Comparison of ENCODE assay signal across 13 cellular contexts in genomic region chr4:147830102-147830463, GRCh38.
DNase-seq lines count a peak whose midpoint lies in the region; ATAC-seq and TF ChIP-seq lines count a peak whose summit lies in the region.
"Had no signal": no experiment of that assay in that cellular context is flagged by ENCODE, and none has a peak within 500 bp of the region (broad histone marks: within the 10 kb centered on the region; RNA-seq: fewer than 3 reads in every experiment).

No MANE protein-coding gene starts in this region.

- POLR2A ChIA-PET in activated CD8-positive, alpha-beta T cell treated with anti-CD3 and anti-CD28 coated beads for 36 hours (lab: Charles Lee) = no interaction called here

- H3K4me1 Mint-ChIP-seq in natural killer cell = peaks cover 82 to 87% of the 10 kb centered on the region in 2 donors
- H3K4me1 Mint-ChIP-seq in natural killer cell treated with Interleukin-12 subunit alpha and Interleukin-12 subunit beta and Interleukin-15 and Interleukin-18, amount 100 ng/mL, for 72 hours (ENCODE audit: low read depth in 2 of 2) = peaks cover 38 to 49% of the 10 kb centered on the region in 2 donors
- peaks cover 10% of the 10 kb centered on the region for H3K4me1 Mint-ChIP-seq in activated CD8-positive, alpha-beta T cell treated with anti-CD3 and anti-CD28 coated beads for 36 hours (ENCODE audit: low read depth)

- H3K4me3 ChIP-seq in right atrium auricular region = no peak overlapping the region
- H3K4me3 ChIP-seq in sigmoid colon = no peak overlapping the region

- WGBS in sigmoid colon, 2 donors = 80 to 86% methylated on average over 3 of the region's 3 CpGs

- H3K4me3 Mint-ChIP-seq in natural killer cell = peak overlapping the region; percentile 19
- H3K4me3 Mint-ChIP-seq in natural killer cell treated with Interleukin-12 subunit alpha and Interleukin-12 subunit beta and Interleukin-15 and Interleukin-18, amount 100 ng/mL, for 72 hours = no peak overlapping the region
- H3K4me3 Mint-ChIP-seq in activated CD8-positive, alpha-beta T cell treated with anti-CD3 and anti-CD28 coated beads for 36 hours = no peak overlapping the region
- H3K4me3 Mint-ChIP-seq: activated CD4-positive, alpha-beta memory T cell treated with anti-CD3 and anti-CD28 coated beads, Interleukin-2, amount 10 ng/mL, durations not matched to agents 7 days and 5 days; T-helper 2 cell treated with Interferon-gamma antibody and Interleukin-4, amounts not matched to agents 5 μg/mL and 100 μg/mL, for 36 hours had no signal

- no peaks in the 10 kb centered on the region for H3K36me3 ChIP-seq in right atrium auricular region
- H3K36me3 ChIP-seq in sigmoid colon = peaks cover 0 to under 1% (median 0%) of the 10 kb centered on the region in 4 donors

- H3K27me3 Mint-ChIP-seq in natural killer cell (ENCODE audit: low read depth in 2 of 2) = no peaks in the 10 kb centered on the region
- H3K27me3 Mint-ChIP-seq in natural killer cell treated with Interleukin-12 subunit alpha and Interleukin-12 subunit beta and Interleukin-15 and Interleukin-18, amount 100 ng/mL, for 72 hours = no peaks in the 10 kb centered on the region
- no peaks in the 10 kb centered on the region for H3K27me3 Mint-ChIP-seq in activated CD8-positive, alpha-beta T cell treated with anti-CD3 and anti-CD28 coated beads for 36 hours
- H3K27me3 Mint-ChIP-seq: activated CD4-positive, alpha-beta memory T cell treated with anti-CD3 and anti-CD28 coated beads, Interleukin-2, amount 10 ng/mL, durations not matched to agents 7 days and 5 days had no signal

- H3K27ac ChIP-seq in right atrium auricular region (peak overlapping the region; percentile 87 to 92), sigmoid colon (peak overlapping the region; percentile 80 to 96 (median 91))

- H3K4me1 ChIP-seq in right atrium auricular region (peaks cover 0 to 73% of the 10 kb centered on the region in 2 donors), sigmoid colon (peaks cover 8 to 90% (median 83%) of the 10 kb centered on the region in 4 donors)

- H3K27me3 ChIP-seq in right atrium auricular region = no peaks in the 10 kb centered on the region
- H3K27me3 ChIP-seq in sigmoid colon = no peaks in the 10 kb centered on the region

- intact Hi-C loops in natural killer cell (cut with micrococcal nuclease) (no loop called here), sigmoid colon (cut with DNase I) (no loop called here)
- intact Hi-C loops in activated CD8-positive, alpha-beta T cell treated with anti-CD3 and anti-CD28 coated beads for 36 hours (cut with micrococcal nuclease) = no loop called here

- TF ChIP-seq CTCF in natural killer cell (IDR thresholded peaks at IDR 0.05) = no peak
- TF ChIP-seq CTCF in right atrium auricular region (IDR thresholded peaks at IDR 0.05) = no peak
- no peak for TF ChIP-seq CTCF in sigmoid colon (IDR thresholded peaks at IDR 0.05)
- TF ChIP-seq CTCF in activated CD8-positive, alpha-beta T cell treated with anti-CD3 and anti-CD28 coated beads for 36 hours (IDR thresholded peaks at IDR 0.05) = no peak

- H3K9me3 ChIP-seq in right atrium auricular region = no peaks in the 10 kb centered on the region
- H3K9me3 ChIP-seq in sigmoid colon = no peaks in the 10 kb centered on the region

- H3K36me3 Mint-ChIP-seq in natural killer cell = no peaks in the 10 kb centered on the region
- peaks cover 9% of the 10 kb centered on the region for H3K36me3 Mint-ChIP-seq in natural killer cell treated with Interleukin-12 subunit alpha and Interleukin-12 subunit beta and Interleukin-15 and Interleukin-18, amount 100 ng/mL, for 72 hours
- peaks cover 2% of the 10 kb centered on the region for H3K36me3 Mint-ChIP-seq in activated CD8-positive, alpha-beta T cell treated with anti-CD3 and anti-CD28 coated beads for 36 hours (ENCODE audit: low read depth)

- no peak for DNase-seq in natural killer cell
- DNase-seq in natural killer cell treated with Interleukin-12 subunit alpha and Interleukin-12 subunit beta and Interleukin-15 and Interleukin-18, amount 100 ng/mL, for 72 hours (ENCODE audit: low spot score) = no peak
- no peak for DNase-seq in right atrium auricular region (ENCODE audit: low spot score)
- no peak for DNase-seq in sigmoid colon
- DNase-seq in T1000 (lab: John Stamatoyannopoulos, UW) = no peak
- no peak for DNase-seq in GOT3 (lab: John Stamatoyannopoulos, UW)
- DNase-seq in dermis blood vessel endothelial cell = no peak
- no peak for DNase-seq in activated CD8-positive, alpha-beta T cell treated with anti-CD3 and anti-CD28 coated beads for 36 hours
- DNase-seq: activated CD4-positive, alpha-beta memory T cell treated with anti-CD3 and anti-CD28 coated beads, Interleukin-2, amount 10 ng/mL, durations not matched to agents 7 days and 5 days; activated gamma-delta T cell treated with Interleukin-2 at 50 U/mL for 16 hours; NCI-H1092 treated with DMSO at 0.1 percent for 48 hours; PC-3 had no signal

- no peak for TF ChIP-seq EP300 in sigmoid colon (IDR thresholded peaks at IDR 0.05)

- no peak for ATAC-seq in natural killer cell
- no peak for ATAC-seq in natural killer cell treated with Interleukin-12 subunit alpha and Interleukin-12 subunit beta and Interleukin-15 and Interleukin-18, amount 100 ng/mL, for 72 hours
- ATAC-seq in activated CD8-positive, alpha-beta T cell treated with anti-CD3 and anti-CD28 coated beads for 36 hours = no peak
- ATAC-seq: PC-3 had no signal

- peak overlapping the region; percentile 60 to 81 for H3K27ac Mint-ChIP-seq in natural killer cell
- peak overlapping the region in 1 of 2 donors; percentile 16 for H3K27ac Mint-ChIP-seq in natural killer cell treated with Interleukin-12 subunit alpha and Interleukin-12 subunit beta and Interleukin-15 and Interleukin-18, amount 100 ng/mL, for 72 hours
- H3K27ac Mint-ChIP-seq in activated CD8-positive, alpha-beta T cell treated with anti-CD3 and anti-CD28 coated beads for 36 hours = no peak overlapping the region
- H3K27ac Mint-ChIP-seq: activated CD4-positive, alpha-beta memory T cell treated with anti-CD3 and anti-CD28 coated beads, Interleukin-2, amount 10 ng/mL, durations not matched to agents 7 days and 5 days; T-helper 2 cell treated with Interferon-gamma antibody and Interleukin-4, amounts not matched to agents 5 μg/mL and 100 μg/mL, for 36 hours had no signal

- no peak for TF ChIP-seq POLR2A in sigmoid colon (IDR thresholded peaks at IDR 0.05)

- CTCF ChIA-PET in activated CD8-positive, alpha-beta T cell treated with anti-CD3 and anti-CD28 coated beads for 36 hours (lab: Charles Lee) = no interaction called here

- peaks cover 3% of the 10 kb centered on the region in 2 donors for H3K9me3 Mint-ChIP-seq in natural killer cell
- no peaks in the 10 kb centered on the region for H3K9me3 Mint-ChIP-seq in natural killer cell treated with Interleukin-12 subunit alpha and Interleukin-12 subunit beta and Interleukin-15 and Interleukin-18, amount 100 ng/mL, for 72 hours
- H3K9me3 Mint-ChIP-seq in activated CD8-positive, alpha-beta T cell treated with anti-CD3 and anti-CD28 coated beads for 36 hours = no peaks in the 10 kb centered on the region
- H3K9me3 Mint-ChIP-seq: activated CD4-positive, alpha-beta memory T cell treated with anti-CD3 and anti-CD28 coated beads, Interleukin-2, amount 10 ng/mL, durations not matched to agents 7 days and 5 days; T-helper 2 cell treated with Interferon-gamma antibody and Interleukin-4, amounts not matched to agents 5 μg/mL and 100 μg/mL, for 36 hours had no signal
